In the genomic region with DNA sequence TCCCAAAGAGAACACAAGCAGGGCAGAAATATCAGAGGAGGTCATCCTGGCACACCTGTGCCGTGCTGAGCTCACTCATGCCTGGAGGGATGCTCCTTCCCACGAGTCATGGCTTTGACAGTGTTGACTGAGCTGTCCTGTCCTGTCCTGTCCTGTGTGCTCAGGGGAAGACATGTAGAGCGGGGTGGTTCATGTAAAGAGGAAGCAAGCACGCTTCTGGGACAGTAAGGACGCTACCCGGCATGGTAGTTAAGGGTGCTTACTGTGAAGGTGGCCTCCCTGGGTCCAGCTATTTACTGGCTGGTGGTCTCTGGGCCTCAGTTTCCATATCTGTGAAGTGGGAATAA, we compare ENCODE assay signal across 9 cellular contexts. TPM values are rescaled to one million over a fixed set of nuclear protein-coding genes. Genes with fewer than 3 reads are reported as not detected.
DNase-seq lines count a peak whose midpoint lies in the region; ATAC-seq and TF ChIP-seq lines count a peak whose summit lies in the region.
"Had no signal": no experiment of that assay in that cellular context is flagged by ENCODE, and none has a peak within 500 bp of the region (broad histone marks: within the 10 kb centered on the region; RNA-seq: fewer than 3 reads in every experiment).

No MANE protein-coding gene starts in this region.

- no peak overlapping the region for H3K4ac ChIP-seq in neuronal stem cell (ENCODE audit: low read length)

- no peak overlapping the region for H3K9ac ChIP-seq in neuronal stem cell (ENCODE audit: low read depth, low read length, poor library complexity)

- H3K4me3 ChIP-seq in neuronal stem cell (ENCODE audit: low read length in 2 of 2) = no peak overlapping the region
- H3K4me3 ChIP-seq in WERI-Rb-1 (ENCODE audit: low read depth, low read length) = no peak overlapping the region
- H3K4me3 ChIP-seq: A549 had no signal

- H2BK12ac ChIP-seq in neuronal stem cell (ENCODE audit: low read length) = no peak overlapping the region

- H4K8ac ChIP-seq in neuronal stem cell (ENCODE audit: low read depth, low read length) = no peak overlapping the region

- no peak for TF ChIP-seq CTCF in WERI-Rb-1 (IDR thresholded peaks at IDR 0.05; ENCODE audit: low read depth, low read length)

- no peak overlapping the region for H3K4me2 ChIP-seq in neuronal stem cell (ENCODE audit: insufficient read depth, low read length, poor library complexity, severe bottlenecking)
- H3K4me2 ChIP-seq: A549 had no signal

- H2BK5ac ChIP-seq in neuronal stem cell (ENCODE audit: low read length) = no peak overlapping the region

- H3K18ac ChIP-seq in neuronal stem cell (ENCODE audit: low read length) = peak overlapping the region; percentile 80

- H3K23ac ChIP-seq in neuronal stem cell (ENCODE audit: low read depth, low read length, poor library complexity) = no peak overlapping the region

- H4K91ac ChIP-seq in neuronal stem cell (ENCODE audit: low read depth, low read length, poor library complexity) = no peak overlapping the region

- H2BK15ac ChIP-seq in neuronal stem cell (ENCODE audit: low read length) = no peak overlapping the region

- H3K4me1 ChIP-seq in neuronal stem cell (ENCODE audit: control insufficient read depth in 2 of 2, insufficient read depth in 1 of 2, low read depth in 1 of 2, low read length in 2 of 2) = peaks cover 0 to 6% of the 10 kb centered on the region in 2 donors
- H3K4me1 ChIP-seq: A549 had no signal

- H3K14ac ChIP-seq in neuronal stem cell (ENCODE audit: low read length) = peak overlapping the region; percentile 91

- WGBS in neuronal stem cell (ENCODE audit: extremely low coverage in 2 of 2, insufficient read length in 2 of 2, insufficient replicate concordance in 1 of 2), 2 donors = no CpG with 5 or more reads among the region's 6 CpGs

- H3K79me1 ChIP-seq in neuronal stem cell (ENCODE audit: low read depth, low read length) = no peaks in the 10 kb centered on the region

- peak; percentile 61 to 62 for ATAC-seq in activated CD4-positive, CD25-positive, alpha-beta regulatory T cell treated with anti-CD3 and anti-CD28 coated beads, Interleukin-2, amount 50 U/mL, for 24 hours
- ATAC-seq in HG03342 (IDR thresholded peaks at IDR 0.05; ENCODE audit: unreplicated experiment) = peak; percentile 34

- H2BK120ac ChIP-seq in neuronal stem cell (ENCODE audit: low read depth, low read length) = no peak overlapping the region

- no peak for DNase-seq in activated CD4-positive, CD25-positive, alpha-beta regulatory T cell treated with anti-CD3 and anti-CD28 coated beads, Interleukin-2, amount 50 U/mL, for 72 hours
- no peak for DNase-seq in neuronal stem cell (ENCODE audit: low spot score)
- DNase-seq in NCI-H146 treated with DMSO at 0.1 percent for 48 hours (lab: John Stamatoyannopoulos, UW; ENCODE audit: unreplicated experiment) = no peak
- no peak for DNase-seq in WERI-Rb-1
- no peak for DNase-seq in dedifferentiated amniotic fluid mesenchymal stem cell (ENCODE audit: extremely low spot score)

- H3K27ac ChIP-seq in angular gyrus (ENCODE audit: low read depth, low read length) = peak overlapping the region; percentile 1
- no peak overlapping the region for H3K27ac ChIP-seq in neuronal stem cell (replicated peaks; ENCODE audit: low read length)
- H3K27ac ChIP-seq in WERI-Rb-1 = no peak overlapping the region
- H3K27ac ChIP-seq: A549 had no signal

- H3K27me3 ChIP-seq in neuronal stem cell (ENCODE audit: control insufficient read depth in 3 of 3, insufficient read depth in 3 of 3, low read depth in 1 of 3, low read length in 3 of 3) (no peaks in the 10 kb centered on the region), WERI-Rb-1 (ENCODE audit: insufficient read depth, low read depth, severe bottlenecking) (no peaks in the 10 kb centered on the region)

- no peak overlapping the region for H2AK5ac ChIP-seq in neuronal stem cell (ENCODE audit: low read depth, low read length)

- no peaks in the 10 kb centered on the region for H3K9me3 ChIP-seq in neuronal stem cell (replicated peaks in 1 of 2; ENCODE audit: control insufficient read depth in 2 of 2, insufficient read depth in 1 of 2, low read depth in 1 of 2, low read length in 2 of 2)
- H3K9me3 ChIP-seq in WERI-Rb-1 (ENCODE audit: severe bottlenecking) = no peaks in the 10 kb centered on the region
- H3K9me3 ChIP-seq: A549 had no signal

- peaks cover 0 to 1% of the 10 kb centered on the region in 2 donors for H3K36me3 ChIP-seq in neuronal stem cell (replicated peaks in 1 of 2; ENCODE audit: control insufficient read depth in 2 of 2, insufficient read depth in 2 of 2, low read length in 2 of 2)
- H3K36me3 ChIP-seq in WERI-Rb-1 = peaks cover 5% of the 10 kb centered on the region; the same call in 1 of the 2 replicates

- H2AFZ ChIP-seq in neuronal stem cell (ENCODE audit: low read length) = no peak overlapping the region

RNA-seq across cellular contexts. Expression of gene LGALS9, which starts 0.4 kb away (rescaled TPM):
- 1.3 TPM for polyA plus RNA-seq in neuronal stem cell (2013, experiment 1 of 2)
- 1.8 TPM for polyA plus RNA-seq in neuronal stem cell (2013, experiment 2 of 2)
